Comparison of ENCODE assay signal across 17 cellular contexts in genomic region chr2:105814291-105814940, GRCh38.
A peak's percentile ranks its signal among the peaks of the same experiment; 100 is the strongest.
DNase-seq lines count a peak whose midpoint lies in the region; ATAC-seq, FAIRE-seq and TF ChIP-seq lines count a peak whose summit lies in the region.
"Had no signal": no experiment of that assay in that cellular context is flagged by ENCODE, and none has a peak within 500 bp of the region (broad histone marks: within the 10 kb centered on the region; RNA-seq: fewer than 3 reads in every experiment).

No MANE protein-coding gene starts in this region.

- no peak overlapping the region for H3K27ac ChIP-seq in CD8-positive, alpha-beta T cell (ENCODE audit: low read depth, low read length)
- H3K27ac ChIP-seq: C4-2B had no signal

- peaks cover 59% of the 10 kb centered on the region for H3K36me3 Mint-ChIP-seq in CD8-positive, alpha-beta T cell
- peaks cover 12 to 29% of the 10 kb centered on the region in 2 donors for H3K36me3 Mint-ChIP-seq in naive B cell

- no peak overlapping the region for H3K4me3 ChIP-seq in CD8-positive, alpha-beta T cell (ENCODE audit: low read depth, low read length)
- no peak overlapping the region for H3K4me3 ChIP-seq in bronchial epithelial cell (ENCODE audit: low read depth, low read length)

- FAIRE-seq in bronchial epithelial cell (lab: Jason Lieb, UNC) (no peak), GM12891 (lab: Jason Lieb, UNC) (no peak)

- intact Hi-C loops in CD8-positive, alpha-beta T cell (cut with DNase I, micrococcal nuclease) = loop anchor here in 1 of 2 experiments (2.0 kb wide), 1 partner anchor 14 kb away; no protein-coding TSS in a partner anchor

- CTCF ChIA-PET in CD8-positive, alpha-beta T cell (lab: Charles Lee) = interaction anchor here (0.6 to 0.8 kb wide), 2 partner anchors 10 to 257 kb away, joined by 3 read pairs; no protein-coding TSS in a partner anchor
- CTCF ChIA-PET in HEK293T (lab: Yijun Ruan, JAX) = no interaction called here

- DNase-seq in CD8-positive, alpha-beta T cell = no peak
- DNase-seq in NCI-H345 (lab: John Stamatoyannopoulos, UW) (peak; percentile 43), bronchial epithelial cell (ENCODE audit: low read depth) (peak; percentile 74), naive B cell (no peak), HEK293T (ENCODE audit: extremely low spot score) (no peak), amygdala (lab: John Stamatoyannopoulos, UW) (no peak), GM12891 (ENCODE audit: insufficient read length, low spot score) (no peak)
- DNase-seq: activated CD4-positive, alpha-beta T cell treated with anti-CD3 and anti-CD28 coated beads, Interleukin-2, amount 50 U/mL, for 4 hours; activated effector memory CD4-positive, alpha-beta T cell treated with anti-CD3 and anti-CD28 coated beads, Interleukin-2, amount 50 U/mL, for 16 hours; hypothalamus; MM.1S; NK-92 treated with Interleukin-12 subunit alpha and Interleukin-12 subunit beta, amount 100 ng/mL, for 24 hours; trophoblast cell had no signal

- POLR2A ChIA-PET in CD8-positive, alpha-beta T cell (lab: Charles Lee) = interaction anchor here (0.9 kb wide), 1 partner anchor 10 kb away, joined by 3 read pairs; no protein-coding TSS in a partner anchor
- POLR2A ChIA-PET in HEK293T (lab: Yijun Ruan, JAX) = no interaction called here

- H3K4me3 Mint-ChIP-seq in CD8-positive, alpha-beta T cell = no peak overlapping the region
- H3K4me3 Mint-ChIP-seq in naive B cell = no peak overlapping the region

- no peak for ATAC-seq in CD8-positive, alpha-beta T cell
- no peak for ATAC-seq in naive B cell (ENCODE audit: low read depth in 2 of 2)
- ATAC-seq in HG03025 (IDR thresholded peaks at IDR 0.05; ENCODE audit: low FRiP score, unreplicated experiment) = no peak
- ATAC-seq: left lobe of liver, Right ventricle myocardium inferior had no signal

- H3K4me1 Mint-ChIP-seq in CD8-positive, alpha-beta T cell (ENCODE audit: low read depth) = peaks cover 84% of the 10 kb centered on the region
- H3K4me1 Mint-ChIP-seq in naive B cell = peaks cover 41 to 78% (median 60%) of the 10 kb centered on the region in 3 donors

- H3K4me1 ChIP-seq in CD8-positive, alpha-beta T cell (ENCODE audit: insufficient read depth, low read length) = peaks cover 82% of the 10 kb centered on the region

- H3K27me3 Mint-ChIP-seq in CD8-positive, alpha-beta T cell (ENCODE audit: low read depth) = no peaks in the 10 kb centered on the region
- no peaks in the 10 kb centered on the region for H3K27me3 Mint-ChIP-seq in naive B cell

- H3K9me3 Mint-ChIP-seq in CD8-positive, alpha-beta T cell = no peaks in the 10 kb centered on the region
- no peaks in the 10 kb centered on the region for H3K9me3 Mint-ChIP-seq in naive B cell

- no peak for TF ChIP-seq POLR2A in GM12891 (IDR thresholded peaks at IDR 0.05; ENCODE audit: low read depth, low read length)

- H3K27ac Mint-ChIP-seq in CD8-positive, alpha-beta T cell = peak overlapping the region; percentile 81
- peak overlapping the region; percentile 28 to 93 (median 80) for H3K27ac Mint-ChIP-seq in naive B cell

- H3K27me3 ChIP-seq in CD8-positive, alpha-beta T cell (ENCODE audit: insufficient read depth, low read length) = no peaks in the 10 kb centered on the region
- H3K27me3 ChIP-seq in bronchial epithelial cell (ENCODE audit: control insufficient read depth, insufficient read depth, low read length) = no peaks in the 10 kb centered on the region

- H3K9me3 ChIP-seq in CD8-positive, alpha-beta T cell (ENCODE audit: low read length) = no peaks in the 10 kb centered on the region

- H3K36me3 ChIP-seq in CD8-positive, alpha-beta T cell (ENCODE audit: insufficient read depth, low read length) = no peaks in the 10 kb centered on the region
- no peaks in the 10 kb centered on the region for H3K36me3 ChIP-seq in bronchial epithelial cell (ENCODE audit: control insufficient read depth, insufficient read depth, low read length)

- no peak for TF ChIP-seq CTCF in CD8-positive, alpha-beta T cell (IDR thresholded peaks at IDR 0.05)
- no peak for TF ChIP-seq CTCF in bronchial epithelial cell (IDR thresholded peaks at IDR 0.05; ENCODE audit: insufficient read depth, low read length, severe bottlenecking)

TF ChIP-seq in HEK293T, 16 proteins besides CTCF, POLR2A, EP300 and RAD21:
- TF ChIP-seq NFRKB (IDR thresholded peaks at IDR 0.05) (no peak), CTBP1 (IDR thresholded peaks at IDR 0.05; ENCODE audit: borderline replicate concordance) (no peak), SUZ12 (IDR thresholded peaks at IDR 0.05) (no peak), SP1 (IDR thresholded peaks at IDR 0.05) (no peak), BHLHE40 (IDR thresholded peaks at IDR 0.05; ENCODE audit: borderline replicate concordance) (no peak), ARNT (IDR thresholded peaks at IDR 0.05) (no peak), FOXA1 (IDR thresholded peaks at IDR 0.05) (no peak), TARDBP (IDR thresholded peaks at IDR 0.05) (no peak)

TF ChIP-seq in GM12891, 5 proteins besides CTCF, POLR2A, EP300 and RAD21:
- TF ChIP-seq POU2F2 (IDR thresholded peaks at IDR 0.05; ENCODE audit: low read depth, low read length) (no peak), PAX5 (IDR thresholded peaks at IDR 0.05; ENCODE audit: insufficient read depth, low read length, severe bottlenecking) (no peak), TAF1 (IDR thresholded peaks at IDR 0.05; ENCODE audit: low read depth, low read length) (no peak)

Comparison
In these comparisons a context has a peak if more than half of its experiments do, and no peak if none do; other contexts are left out.
1. DNase-seq: peak in NCI-H345 (single experiment) and bronchial epithelial cell (single experiment); none in CD8-positive, alpha-beta T cell (0 of 7), naive B cell (single experiment), HEK293T (single experiment), amygdala (0 of 56) and GM12891 (single experiment).